Comparison of ENCODE assay signal across 11 cellular contexts in genomic region chr7:17152698-17153097, GRCh38.
DNase-seq lines count a peak whose midpoint lies in the region; ATAC-seq and TF ChIP-seq lines count a peak whose summit lies in the region.
"Had no signal": no experiment of that assay in that cellular context is flagged by ENCODE, and none has a peak within 500 bp of the region (broad histone marks: within the 10 kb centered on the region; RNA-seq: fewer than 3 reads in every experiment).

No MANE protein-coding gene starts in this region.

- H3K36me3 ChIP-seq in GM06990 (ENCODE audit: control insufficient read depth, insufficient read depth, low read length), result no peaks in the 10 kb centered on the region

- no peaks in the 10 kb centered on the region for H3K27me3 ChIP-seq in GM06990 (replicated peaks; ENCODE audit: control insufficient read depth, insufficient read depth, low read length)

- intact Hi-C loops in activated T-helper 2 cell treated with anti-CD3 and anti-CD28 coated beads, Interferon-gamma antibody, Interleukin-2, Interleukin-4, amounts not matched to agents 10 μg/mL and 5 μg/mL and 100 μg/mL, durations not matched to agents 14 hours and 24 hours and 36 hours (cut with micrococcal nuclease), result loop anchor here (1.0 to 10.0 kb wide), 6 partner anchors 8 to 792 kb away; partner anchors contain the start of genes ANKMY2, BZW2 and SNX13

- H3K4me3 Mint-ChIP-seq in activated T-helper 2 cell treated with anti-CD3 and anti-CD28 coated beads, Interferon-gamma antibody, Interleukin-2, Interleukin-4, amounts not matched to agents 10 μg/mL and 5 μg/mL and 100 μg/mL, durations not matched to agents 14 hours and 24 hours and 36 hours (ENCODE audit: low read depth), result no peak overlapping the region
- H3K4me3 Mint-ChIP-seq: CD4-positive, CD25-positive, alpha-beta regulatory T cell had no signal

- H3K36me3 Mint-ChIP-seq in activated T-helper 2 cell treated with anti-CD3 and anti-CD28 coated beads, Interferon-gamma antibody, Interleukin-2, Interleukin-4, amounts not matched to agents 10 μg/mL and 5 μg/mL and 100 μg/mL, durations not matched to agents 14 hours and 24 hours and 36 hours (ENCODE audit: low read depth), result peaks cover 5% of the 10 kb centered on the region
- H3K36me3 Mint-ChIP-seq: CD4-positive, CD25-positive, alpha-beta regulatory T cell had no signal

- no peaks in the 10 kb centered on the region for H3K27me3 Mint-ChIP-seq in activated T-helper 2 cell treated with anti-CD3 and anti-CD28 coated beads, Interferon-gamma antibody, Interleukin-2, Interleukin-4, amounts not matched to agents 10 μg/mL and 5 μg/mL and 100 μg/mL, durations not matched to agents 14 hours and 24 hours and 36 hours (ENCODE audit: low read depth)

- peak; percentile 62 for ATAC-seq in GM19463 (IDR thresholded peaks at IDR 0.05; ENCODE audit: unreplicated experiment)
- ATAC-seq in HG03175 (IDR thresholded peaks at IDR 0.05; ENCODE audit: unreplicated experiment), result peak; percentile 35

- peaks cover 51% of the 10 kb centered on the region for H3K4me1 Mint-ChIP-seq in activated T-helper 2 cell treated with anti-CD3 and anti-CD28 coated beads, Interferon-gamma antibody, Interleukin-2, Interleukin-4, amounts not matched to agents 10 μg/mL and 5 μg/mL and 100 μg/mL, durations not matched to agents 14 hours and 24 hours and 36 hours (ENCODE audit: low read depth)

- DNase-seq in GM06990 (ENCODE audit: extremely low read depth, insufficient read length) (peak; percentile 18), NCI-H2227 treated with DMSO at 0.1 percent for 48 hours (lab: John Stamatoyannopoulos, UW) (no peak), NCI-H226 (no peak), middle frontal gyrus (ENCODE audit: extremely low spot score, low spot score) (no peak)
- DNase-seq in activated T-helper 2 cell treated with anti-CD3 and anti-CD28 coated beads, Interferon-gamma antibody, Interleukin-2, Interleukin-4, amounts not matched to agents 10 μg/mL and 5 μg/mL and 100 μg/mL, durations not matched to agents 14 hours and 24 hours and 36 hours (ENCODE audit: low spot score), result no peak
- DNase-seq in activated T-cell treated with anti-CD3 and anti-CD28 coated beads, Interleukin-2, amount 50 U/mL, for 1 hour, result no peak
- DNase-seq: CD4-positive, CD25-positive, alpha-beta regulatory T cell; MM.1S; substantia nigra had no signal

- H3K27ac Mint-ChIP-seq in activated T-helper 2 cell treated with anti-CD3 and anti-CD28 coated beads, Interferon-gamma antibody, Interleukin-2, Interleukin-4, amounts not matched to agents 10 μg/mL and 5 μg/mL and 100 μg/mL, durations not matched to agents 14 hours and 24 hours and 36 hours, result peak overlapping the region; percentile 31

- peaks cover 10% of the 10 kb centered on the region for H3K9me3 Mint-ChIP-seq in activated T-helper 2 cell treated with anti-CD3 and anti-CD28 coated beads, Interferon-gamma antibody, Interleukin-2, Interleukin-4, amounts not matched to agents 10 μg/mL and 5 μg/mL and 100 μg/mL, durations not matched to agents 14 hours and 24 hours and 36 hours

- H3K4me3 ChIP-seq in GM06990 (replicated peaks; ENCODE audit: low read depth, low read length), result no peak overlapping the region

- no peak for TF ChIP-seq CTCF in GM06990 (IDR thresholded peaks at IDR 0.05; ENCODE audit: insufficient read depth, low read length, poor library complexity, severe bottlenecking)
